33 cellular contexts compared by ENCODE assay signal in genomic region chr7:133859191-133859590, GRCh38.
DNase-seq lines count a peak whose midpoint lies in the region; ATAC-seq and TF ChIP-seq lines count a peak whose summit lies in the region.
"Had no signal": no experiment of that assay in that cellular context is flagged by ENCODE, and none has a peak within 500 bp of the region (broad histone marks: within the 10 kb centered on the region; RNA-seq: fewer than 3 reads in every experiment).

No MANE protein-coding gene starts in this region.

- intact Hi-C loops in right lobe of liver (cut with DNase I) = no loop called here

- no peak for TF ChIP-seq CTCF in right lobe of liver (IDR thresholded peaks at IDR 0.05)

- H3K4me3 ChIP-seq in right lobe of liver = no peak overlapping the region
- H3K4me3 ChIP-seq: BLaER1, breast epithelium, colonic mucosa, esophagus squamous epithelium, gastrocnemius medialis, hepatocyte, K562, mucosa of descending colon, sigmoid colon, SK-N-MC, tibial artery had no signal

- H3K36me3 ChIP-seq in right lobe of liver = no peaks in the 10 kb centered on the region
- H3K36me3 ChIP-seq: breast epithelium, colonic mucosa, gastrocnemius medialis, sigmoid colon, tibial artery had no signal

- no peaks in the 10 kb centered on the region for H3K9me3 ChIP-seq in right lobe of liver
- H3K9me3 ChIP-seq: breast epithelium, colonic mucosa, esophagus squamous epithelium, gastrocnemius medialis, mucosa of descending colon, sigmoid colon, tibial artery had no signal

- H3K36me3 Mint-ChIP-seq in activated naive CD4-positive, alpha-beta T cell treated with anti-CD3 and anti-CD28 coated beads, Interleukin-2, amount 50 U/mL, for 72 hours = peaks cover 5 to 7% of the 10 kb centered on the region in 2 donors

- peak; percentile 61 for DNase-seq in DMS79 treated with DMSO at 0.1 percent for 48 hours (lab: John Stamatoyannopoulos, UW)
- peak; percentile 97 for DNase-seq in NCI-H146 (lab: John Stamatoyannopoulos, UW)
- peak; percentile 97 for DNase-seq in NCI-H345 treated with DMSO at 0.1 percent for 48 hours (lab: John Stamatoyannopoulos, UW; ENCODE audit: unreplicated experiment)
- DNase-seq in iPS-NIHi7 (ENCODE audit: extremely low spot score) = peak; percentile 23
- DNase-seq in SKM-1 treated with dmso at 0.1 percent for 144 hours (lab: John Stamatoyannopoulos, UW; ENCODE audit: unreplicated experiment) = no peak
- DNase-seq in right lobe of liver = no peak
- no peak for DNase-seq in activated naive CD4-positive, alpha-beta T cell treated with anti-CD3 and anti-CD28 coated beads, Interleukin-2, amount 50 U/mL, for 72 hours (ENCODE audit: low spot score in 2 of 2)
- no peak for DNase-seq in NCI-H226
- DNase-seq: activated CD4-positive, alpha-beta T cell treated with anti-CD3 and anti-CD28 coated beads for 4 hours; activated naive CD4-positive, alpha-beta T cell treated with Interleukin-2 at 50 U/mL for 16 hours; activated T-cell treated with anti-CD3 and anti-CD28 coated beads, Interleukin-2, amount 50 U/mL, for 72 hours; Calu3; colonic mucosa; EL; esophagus squamous epithelium; gastrocnemius medialis; islet precursor cell; left ventricle myocardium superior; mucosa of descending colon; NCI-H1694; NCI-H526; posterior cingulate gyrus; sigmoid colon; stimulated activated CD4-positive, alpha-beta T cell treated with anti-CD3 and anti-CD28 coated beads, Interleukin-15, amount 100 ng/mL, for 24 hours; stimulated activated naive CD8-positive, alpha-beta T cell treated with anti-CD3 and anti-CD28 coated beads, Interleukin-15, amount 100 ng/mL, for 72 hours; T-helper 17 cell; tibial artery had no signal

- no peak for TF ChIP-seq POLR2A in right lobe of liver (IDR thresholded peaks at IDR 0.05)

- WGBS in right lobe of liver (ENCODE audit: insufficient coverage, low coverage, low lambda C conversion rate, missing lambda C conversion rate) = 100% methylated on average over 5 of the region's 5 CpGs

- H3K27me3 ChIP-seq in right lobe of liver = no peaks in the 10 kb centered on the region
- H3K27me3 ChIP-seq: BLaER1, breast epithelium, colonic mucosa, esophagus squamous epithelium, gastrocnemius medialis, hepatocyte, sigmoid colon, tibial artery had no signal

- ATAC-seq in right lobe of liver = no peak
- ATAC-seq in activated naive CD4-positive, alpha-beta T cell treated with anti-CD3 and anti-CD28 coated beads, Interleukin-2, amount 50 U/mL, for 72 hours = no peak
- ATAC-seq: activated T-cell treated with anti-CD3 and anti-CD28 coated beads, Interleukin-2, amount 50 U/mL, for 72 hours; gastrocnemius medialis; K562; left ventricle myocardium superior; mucosa of descending colon; stimulated activated naive CD8-positive, alpha-beta T cell treated with anti-CD3 and anti-CD28 coated beads, Interleukin-15, amount 100 ng/mL, for 72 hours; T-helper 17 cell had no signal

- H3K9me3 Mint-ChIP-seq in activated naive CD4-positive, alpha-beta T cell treated with anti-CD3 and anti-CD28 coated beads, Interleukin-2, amount 50 U/mL, for 72 hours = no peaks in the 10 kb centered on the region
- H3K9me3 Mint-ChIP-seq: activated T-cell treated with anti-CD3 and anti-CD28 coated beads, Interleukin-2, amount 50 U/mL, for 72 hours; nephron; stimulated activated naive CD8-positive, alpha-beta T cell treated with anti-CD3 and anti-CD28 coated beads, Interleukin-15, amount 100 ng/mL, for 72 hours had no signal

- H3K4me1 ChIP-seq in right lobe of liver = peaks cover 0 to 21% (median 6%) of the 10 kb centered on the region in 4 donors
- H3K4me1 ChIP-seq: breast epithelium, colonic mucosa, esophagus squamous epithelium, tibial artery had no signal

- H3K27ac ChIP-seq in right lobe of liver = no peak overlapping the region
- H3K27ac ChIP-seq: BLaER1, breast epithelium, colonic mucosa, esophagus squamous epithelium, gastrocnemius medialis, hepatocyte, sigmoid colon, SK-N-MC, tibial artery had no signal

- no peak overlapping the region for H3K27ac Mint-ChIP-seq in activated naive CD4-positive, alpha-beta T cell treated with anti-CD3 and anti-CD28 coated beads, Interleukin-2, amount 50 U/mL, for 72 hours
- H3K27ac Mint-ChIP-seq: activated T-cell treated with anti-CD3 and anti-CD28 coated beads, Interleukin-2, amount 50 U/mL, for 72 hours; nephron; T-helper 17 cell had no signal

Comparison
In these comparisons a context has a peak if more than half of its experiments do, and no peak if none do; other contexts are left out.
1. DNase-seq: peak in DMS79 treated with DMSO at 0.1 percent for 48 hours (single experiment), NCI-H146 (single experiment), NCI-H345 treated with DMSO at 0.1 percent for 48 hours (single experiment) and iPS-NIHi7 (single experiment); none in SKM-1 treated with dmso at 0.1 percent for 144 hours (single experiment), right lobe of liver (0 of 3), activated naive CD4-positive, alpha-beta T cell treated with anti-CD3 and anti-CD28 coated beads, Interleukin-2, amount 50 U/mL, for 72 hours (0 of 2) and NCI-H226 (single experiment).